Comparison of ENCODE assay signal across 8 cellular contexts in the genomic region with DNA sequence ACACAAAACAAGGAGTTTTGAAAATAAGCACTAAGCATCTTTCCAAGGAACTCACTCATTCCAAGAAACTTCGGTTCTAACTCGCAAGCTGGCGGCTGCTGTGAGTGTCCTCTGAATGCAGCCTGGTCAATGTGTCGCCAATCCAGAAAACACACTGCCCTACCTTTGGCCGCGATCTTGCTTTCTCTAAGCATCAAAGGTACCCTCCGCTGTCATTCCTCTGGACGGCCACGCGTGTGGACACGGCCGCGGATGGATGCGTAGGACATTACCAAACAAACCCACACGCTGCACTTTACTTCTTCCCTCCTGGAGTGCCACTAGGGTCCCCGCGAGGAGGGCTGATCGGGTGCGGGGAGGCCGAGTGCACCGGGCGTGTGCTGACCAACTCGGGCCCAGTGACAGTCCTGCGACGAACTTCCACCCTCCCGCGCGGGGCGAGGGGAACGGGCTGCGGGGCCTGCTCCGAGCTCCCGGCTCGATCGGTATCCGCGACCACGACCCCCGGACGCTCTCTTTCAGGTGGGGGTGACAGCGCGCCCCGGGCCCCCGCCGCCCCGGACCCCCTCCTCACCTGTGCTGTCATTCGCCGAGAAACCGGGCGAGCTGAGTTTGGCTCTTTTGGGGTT. TPM values are rescaled to one million over a fixed set of nuclear protein-coding genes. Genes with fewer than 3 reads are reported as not detected.
A peak's percentile ranks its signal among the peaks of the same experiment; 100 is the strongest.
DNase-seq lines count a peak whose midpoint lies in the region; ATAC-seq and TF ChIP-seq lines count a peak whose summit lies in the region.

No MANE protein-coding gene starts in this region.

- TF ChIP-seq CTCF in GM12864 (IDR thresholded peaks at IDR 0.05; ENCODE audit: low read depth, low read length, missing control alignments) (no peak), fibroblast of lung (conservative IDR thresholded peaks at IDR 0.05 in 1 of 2, IDR thresholded peaks at IDR 0.05 in 1 of 2; ENCODE audit: low read depth in 1 of 2, low read length in 2 of 2) (no peak), neural crest cell (conservative IDR thresholded peaks at IDR 0.05) (no peak)

- H3K4me3 ChIP-seq in GM12864 (ENCODE audit: low read depth, low read length) (peak overlapping the region; percentile 82), fibroblast of lung (replicated peaks in 1 of 4; ENCODE audit: control extremely low read depth in 1 of 4, insufficient read depth in 1 of 4, low read depth in 3 of 4, low read length in 4 of 4) (peak overlapping the region; percentile 81 to 94 (median 89))

- ATAC-seq in HG03025 (IDR thresholded peaks at IDR 0.05; ENCODE audit: low FRiP score, unreplicated experiment) = peak; percentile 14

- H2AFZ ChIP-seq in fibroblast of lung (ENCODE audit: low read length) = no peak overlapping the region

- H3K9ac ChIP-seq in fibroblast of lung (ENCODE audit: insufficient read depth, low read length) = peak overlapping the region; percentile 60

- H3K9me3 Mint-ChIP-seq in neural crest cell = no peaks in the 10 kb centered on the region

- DNase-seq in GM12864 (ENCODE audit: low read depth) (no peak), fibroblast of lung (ENCODE audit: low read depth in 2 of 2) (no peak), neural crest cell (ENCODE audit: low read depth, low spot score) (no peak), hippocampal formation (lab: John Stamatoyannopoulos, UW) (no peak), NCI-H526 treated with DMSO at 0.1 percent for 48 hours (lab: John Stamatoyannopoulos, UW) (no peak), hepatic stellate cell (ENCODE audit: low spot score) (no peak)
- peak; percentile 9 for DNase-seq in activated CD4-positive, alpha-beta T cell treated with anti-CD3 and anti-CD28 coated beads, Interleukin-2, amount 50 U/mL, for 1 hour

- H3K27me3 Mint-ChIP-seq in neural crest cell (ENCODE audit: low read depth) = peaks cover 2% of the 10 kb centered on the region

- H3K36me3 ChIP-seq in fibroblast of lung (ENCODE audit: control insufficient read depth, insufficient read depth, low read length) = no peaks in the 10 kb centered on the region

- peaks cover 9% of the 10 kb centered on the region for H3K4me1 ChIP-seq in fibroblast of lung (ENCODE audit: control insufficient read depth, extremely low read depth, insufficient read depth, low read length)

- peaks cover 14% of the 10 kb centered on the region for H4K20me1 ChIP-seq in fibroblast of lung (ENCODE audit: control insufficient read depth, extremely low read depth, insufficient read depth, low read length)

- H3K27ac Mint-ChIP-seq in neural crest cell (ENCODE audit: unreplicated experiment) = peak overlapping the region; percentile 88

- H3K27me3 ChIP-seq in fibroblast of lung (ENCODE audit: control insufficient read depth, insufficient read depth, low read length) = no peaks in the 10 kb centered on the region

- peak overlapping the region; percentile 91 for H3K4me3 Mint-ChIP-seq in neural crest cell

- H3K4me1 Mint-ChIP-seq in neural crest cell = peaks cover 50% of the 10 kb centered on the region

- no peaks in the 10 kb centered on the region for H3K9me3 ChIP-seq in fibroblast of lung (ENCODE audit: control insufficient read depth, insufficient read depth, low read depth, low read length)

- peak overlapping the region; percentile 78 for H3K4me2 ChIP-seq in fibroblast of lung (ENCODE audit: extremely low read depth, insufficient read depth, low read length)

- H3K79me2 ChIP-seq in fibroblast of lung (ENCODE audit: control insufficient read depth, insufficient read depth, low read length) = peaks cover 54% of the 10 kb centered on the region

- H3K36me3 Mint-ChIP-seq in neural crest cell (ENCODE audit: low read depth) = no peaks in the 10 kb centered on the region

- H3K27ac ChIP-seq in fibroblast of lung (ENCODE audit: insufficient read depth, low read length) = peak overlapping the region; percentile 39

RNA-seq across cellular contexts. Expression of a gene that starts 1.1 kb away (rescaled TPM):
- 16.2 and 22.6 TPM in 2 replicates for total RNA-seq in fibroblast of lung
- 6.1 and 8.0 TPM in 2 replicates for polyA plus RNA-seq in fibroblast of lung
- 14.5 and 24.9 TPM in 2 replicates for polyA plus RNA-seq in fibroblast of lung (2012)
- polyA minus RNA-seq in fibroblast of lung (ENCODE audit: low replicate concordance) = 57.1 and 89.5 TPM in 2 replicates
- 84.7 and 97.6 TPM in 2 replicates for total RNA-seq in neural crest cell
